ENCODE assay signal across 20 cellular contexts in genomic region chr16:31480851-31481250, GRCh38. TPM values are rescaled to one million over a fixed set of nuclear protein-coding genes. Genes with fewer than 3 reads are reported as not detected.
DNase-seq lines count a peak whose midpoint lies in the region; ATAC-seq, FAIRE-seq and TF ChIP-seq lines count a peak whose summit lies in the region.
"Had no signal": no experiment of that assay in that cellular context is flagged by ENCODE, and none has a peak within 500 bp of the region (broad histone marks: within the 10 kb centered on the region; RNA-seq: fewer than 3 reads in every experiment).

No MANE protein-coding gene starts in this region.

- H3K27me3 ChIP-seq in right atrium auricular region, result no peaks in the 10 kb centered on the region
- H3K27me3 ChIP-seq in endothelial cell of umbilical vein (ENCODE audit: control insufficient read depth in 2 of 2, insufficient read depth in 2 of 2, low read length in 2 of 2), result no peaks in the 10 kb centered on the region
- no peaks in the 10 kb centered on the region for H3K27me3 ChIP-seq in upper lobe of right lung

- POLR2A ChIA-PET in endothelial cell of umbilical vein (lab: Charles Lee), result no interaction called here

- FAIRE-seq in endothelial cell of umbilical vein (lab: Jason Lieb, UNC), result peak; percentile 81
- FAIRE-seq: frontal cortex, H1, urothelium cell line had no signal

- no peak for TF ChIP-seq POLR2A in endothelial cell of umbilical vein (IDR thresholded peaks at IDR 0.05; ENCODE audit: low read depth, low read length)

- intact Hi-C loops in left cardiac atrium (cut with DNase I) (no loop called here), endothelial cell of umbilical vein (cut with micrococcal nuclease) (no loop called here), upper lobe of right lung (cut with DNase I) (no loop called here)

- H3K4me1 ChIP-seq in right atrium auricular region (peaks cover 0 to 18% of the 10 kb centered on the region in 2 donors), endothelial cell of umbilical vein (ENCODE audit: control insufficient read depth, extremely low read depth, insufficient read depth, low read length) (peaks cover 10% of the 10 kb centered on the region), upper lobe of right lung (peaks cover 7% of the 10 kb centered on the region)

- DNase-seq in left cardiac atrium (peak; percentile 66), right atrium auricular region (ENCODE audit: low spot score) (no peak), endothelial cell of umbilical vein (ENCODE audit: low read depth, low spot score) (peak; percentile 34), upper lobe of right lung (peak; percentile 62), ureter (ENCODE audit: low spot score) (no peak)
- DNase-seq: activated CD4-positive, alpha-beta memory T cell treated with anti-CD3 and anti-CD28 coated beads for 36 hours; activated naive CD4-positive, alpha-beta T cell treated with anti-CD3 and anti-CD28 coated beads, Interleukin-2, amount 50 U/mL, for 16 hours; NCI-H187; NCI-H526 treated with DMSO at 0.1 percent for 48 hours; nucleus accumbens; stimulated activated naive CD8-positive, alpha-beta T cell treated with anti-CD3 and anti-CD28 coated beads, Interleukin-15, amount 100 ng/mL, for 72 hours had no signal

- CTCF ChIA-PET in endothelial cell of umbilical vein (lab: Charles Lee), result interaction anchor here (3.4 kb wide), 1 partner anchor 21 kb away, joined by 13 read pairs; the partner anchor contains the start of gene ARMC5

- H3K79me2 ChIP-seq in endothelial cell of umbilical vein (ENCODE audit: control insufficient read depth, insufficient read depth, low read length), result no peaks in the 10 kb centered on the region

- BruUV-seq in endothelial cell of umbilical vein (replicated peaks; lab: Mats Ljungman, UMichigan), result no TSS peak

- H3K9me1 ChIP-seq in endothelial cell of umbilical vein (replicated peaks; ENCODE audit: control insufficient read depth, extremely low read depth, insufficient read depth, low read length), result no peaks in the 10 kb centered on the region

- H3K36me3 ChIP-seq in right atrium auricular region (peaks cover 25% of the 10 kb centered on the region), endothelial cell of umbilical vein (ENCODE audit: control insufficient read depth in 2 of 2, extremely low read depth in 1 of 2, insufficient read depth in 2 of 2, low read length in 2 of 2) (peaks cover 0 to 10% of the 10 kb centered on the region in 2 experiments), upper lobe of right lung (peaks cover 5% of the 10 kb centered on the region)

- ATAC-seq in left cardiac atrium, result peak in 1 of 2 donors; percentile 4
- ATAC-seq in SK-N-SH treated with all-trans-retinoic acid at 6 μM for 48 hours, result peak; percentile 7
- no peak for ATAC-seq in upper lobe of right lung
- no peak for ATAC-seq in GM19035 (IDR thresholded peaks at IDR 0.05; ENCODE audit: unreplicated experiment)
- no peak for ATAC-seq in activated CD4-positive, CD25-positive, alpha-beta regulatory T cell treated with anti-CD3 and anti-CD28 coated beads, Interleukin-2, amount 50 U/mL, for 24 hours
- ATAC-seq: stimulated activated naive CD8-positive, alpha-beta T cell treated with anti-CD3 and anti-CD28 coated beads, Interleukin-15, amount 100 ng/mL, for 72 hours had no signal

- H3K9ac ChIP-seq in endothelial cell of umbilical vein (replicated peaks; ENCODE audit: extremely low read depth, insufficient read depth, low read length), result no peak overlapping the region

- no peak overlapping the region for H2AFZ ChIP-seq in endothelial cell of umbilical vein (ENCODE audit: low read depth, low read length)

- no peaks in the 10 kb centered on the region for H3K9me3 ChIP-seq in right atrium auricular region
- no peaks in the 10 kb centered on the region for H3K9me3 ChIP-seq in endothelial cell of umbilical vein (replicated peaks; ENCODE audit: control insufficient read depth, insufficient read depth, low read length)
- H3K9me3 ChIP-seq in upper lobe of right lung, result no peaks in the 10 kb centered on the region

- no peak for TF ChIP-seq CTCF in right atrium auricular region (IDR thresholded peaks at IDR 0.05)
- TF ChIP-seq CTCF in endothelial cell of umbilical vein (IDR thresholded peaks at IDR 0.05; ENCODE audit: extremely low read depth in 1 of 2, insufficient read depth in 1 of 2, low read depth in 1 of 2, low read length in 2 of 2), result no peak
- no peak for TF ChIP-seq CTCF in upper lobe of right lung (IDR thresholded peaks at IDR 0.05)

- H4K20me1 ChIP-seq in endothelial cell of umbilical vein (replicated peaks; ENCODE audit: control insufficient read depth, extremely low read depth, insufficient read depth, low read length), result no peaks in the 10 kb centered on the region

- H3K27ac ChIP-seq in right atrium auricular region (no peak overlapping the region), endothelial cell of umbilical vein (ENCODE audit: insufficient read depth, low read depth, low read length) (no peak overlapping the region), upper lobe of right lung (no peak overlapping the region)
- H3K27ac ChIP-seq: epithelial cell of prostate had no signal

- no peak overlapping the region for H3K4me2 ChIP-seq in endothelial cell of umbilical vein (ENCODE audit: insufficient read depth, low read length)

- H3K4me3 ChIP-seq in right atrium auricular region (no peak overlapping the region), endothelial cell of umbilical vein (replicated peaks in 1 of 3; ENCODE audit: insufficient read depth in 1 of 3, low read depth in 1 of 3, low read length in 3 of 3) (no peak overlapping the region), upper lobe of right lung (no peak overlapping the region)

- dilution Hi-C loops in endothelial cell of umbilical vein (cut with MboI; ENCODE audit: extremely low pct_ligation_motif_present, low sequenced_read_pairs), result no loop called here

RNA-seq across cellular contexts. Expression of gene SLC5A2, which starts 2.1 kb away (rescaled TPM):
- total RNA-seq in left cardiac atrium, result not detected
- not detected for total RNA-seq in right atrium auricular region
- total RNA-seq in endothelial cell of umbilical vein, result not detected in 2 replicates
- 0.03 TPM in 1 of 2 replicates, not detected in the other for polyA plus RNA-seq in endothelial cell of umbilical vein
- polyA plus RNA-seq in endothelial cell of umbilical vein (2011; cell fraction: cytosol; rRNA removed), result not detected in 2 replicates
- polyA plus RNA-seq in endothelial cell of umbilical vein (2011; cell fraction: nucleus; rRNA removed), result 0.04 TPM in 1 of 2 replicates, not detected in the other
- 0.23 and 5.9 TPM in 2 replicates for polyA plus RNA-seq in endothelial cell of umbilical vein (2012)
- 0.27 TPM in 1 of 2 replicates, not detected in the other for polyA minus RNA-seq in endothelial cell of umbilical vein
- polyA minus RNA-seq in endothelial cell of umbilical vein (2011; cell fraction: cytosol; rRNA and poly(A)+ RNA removed), result not detected
- polyA minus RNA-seq in endothelial cell of umbilical vein (2011; cell fraction: nucleus; rRNA and poly(A)+ RNA removed), result not detected in 2 replicates
- 3.1 TPM for total RNA-seq in upper lobe of right lung
- not detected for total RNA-seq in ureter
- total RNA-seq: Daoy had no signal

RNA-seq across cellular contexts. Expression of gene TGFB1I1, which starts 8.9 kb away (rescaled TPM):
- total RNA-seq in left cardiac atrium (10 to 100 TPM; 33.2 to 57.9 TPM), right atrium auricular region (10 to 100 TPM; 23.4 to 84.7 TPM), endothelial cell of umbilical vein (115 and 123 TPM in 2 replicates), upper lobe of right lung (49.9 TPM), ureter (97.0 TPM)
- 73.3 and 73.7 TPM in 2 replicates for polyA plus RNA-seq in endothelial cell of umbilical vein
- 75.0 and 81.6 TPM in 2 replicates for polyA plus RNA-seq in endothelial cell of umbilical vein (2011; cell fraction: cytosol; rRNA removed)
- polyA plus RNA-seq in endothelial cell of umbilical vein (2011; cell fraction: nucleus; rRNA removed), result 141 and 151 TPM in 2 replicates
- polyA plus RNA-seq in endothelial cell of umbilical vein (2012), result 72.1 and 74.0 TPM in 2 replicates
- polyA minus RNA-seq in endothelial cell of umbilical vein, result 27.0 and 31.3 TPM in 2 replicates
- 14.0 TPM for polyA minus RNA-seq in endothelial cell of umbilical vein (2011; cell fraction: cytosol; rRNA and poly(A)+ RNA removed)
- polyA minus RNA-seq in endothelial cell of umbilical vein (2011; cell fraction: nucleus; rRNA and poly(A)+ RNA removed), result 36.3 and 39.4 TPM in 2 replicates

RNA-seq across cellular contexts. Expression of gene ARMC5, which starts 21.6 kb away (rescaled TPM):
- total RNA-seq in left cardiac atrium, result 1 to 10 TPM; 7.0 to 8.9 TPM
- 1 to 10 TPM; 7.4 to 9.0 TPM for total RNA-seq in right atrium auricular region
- 17.3 and 17.9 TPM in 2 replicates for total RNA-seq in endothelial cell of umbilical vein
- polyA plus RNA-seq in endothelial cell of umbilical vein, result 17.3 and 18.8 TPM in 2 replicates
- 6.8 and 11.3 TPM in 2 replicates for polyA plus RNA-seq in endothelial cell of umbilical vein (2011; cell fraction: cytosol; rRNA removed)
- polyA plus RNA-seq in endothelial cell of umbilical vein (2011; cell fraction: nucleus; rRNA removed), result 26.1 and 28.4 TPM in 2 replicates
- 8.8 and 10.3 TPM in 2 replicates for polyA plus RNA-seq in endothelial cell of umbilical vein (2012)
- 9.6 and 13.0 TPM in 2 replicates for polyA minus RNA-seq in endothelial cell of umbilical vein
- polyA minus RNA-seq in endothelial cell of umbilical vein (2011; cell fraction: cytosol; rRNA and poly(A)+ RNA removed), result 7.6 TPM
- 9.5 and 15.0 TPM in 2 replicates for polyA minus RNA-seq in endothelial cell of umbilical vein (2011; cell fraction: nucleus; rRNA and poly(A)+ RNA removed)
- 10.8 TPM for total RNA-seq in upper lobe of right lung
- 9.7 TPM for total RNA-seq in ureter

RNA-seq across cellular contexts. Expression of gene RUSF1, which starts 27.3 kb away (rescaled TPM):
- total RNA-seq in left cardiac atrium (10 to 100 TPM; 25.6 to 36.6 TPM), right atrium auricular region (10 to 100 TPM; 33.3 TPM), endothelial cell of umbilical vein (36.4 and 36.8 TPM in 2 replicates), upper lobe of right lung (62.8 TPM), ureter (85.6 TPM)
- polyA plus RNA-seq in endothelial cell of umbilical vein, result 40.1 and 40.3 TPM in 2 replicates
- 18.2 and 23.8 TPM in 2 replicates for polyA plus RNA-seq in endothelial cell of umbilical vein (2011; cell fraction: cytosol; rRNA removed)
- 93.9 and 115 TPM in 2 replicates for polyA plus RNA-seq in endothelial cell of umbilical vein (2011; cell fraction: nucleus; rRNA removed)
- polyA plus RNA-seq in endothelial cell of umbilical vein (2012), result 29.6 and 38.6 TPM in 2 replicates
- 39.5 and 62.9 TPM in 2 replicates for polyA minus RNA-seq in endothelial cell of umbilical vein
- polyA minus RNA-seq in endothelial cell of umbilical vein (2011; cell fraction: cytosol; rRNA and poly(A)+ RNA removed), result 20.0 TPM
- 30.4 and 36.4 TPM in 2 replicates for polyA minus RNA-seq in endothelial cell of umbilical vein (2011; cell fraction: nucleus; rRNA and poly(A)+ RNA removed)

RNA-seq across cellular contexts. Expression of gene ZNF843, which starts 38.3 kb away (rescaled TPM):
- 1 to 10 TPM; 2.3 to 3.0 TPM for total RNA-seq in left cardiac atrium
- total RNA-seq in right atrium auricular region, result 1 to 10 TPM; 3.4 to 4.6 TPM
- total RNA-seq in endothelial cell of umbilical vein, result 0.16 and 0.24 TPM in 2 replicates
- 0.14 and 0.41 TPM in 2 replicates for polyA plus RNA-seq in endothelial cell of umbilical vein
- 0.10 and 0.16 TPM in 2 replicates for polyA plus RNA-seq in endothelial cell of umbilical vein (2011; cell fraction: cytosol; rRNA removed)
- polyA plus RNA-seq in endothelial cell of umbilical vein (2011; cell fraction: nucleus; rRNA removed), result 0.14 TPM in 1 of 2 replicates, not detected in the other
- polyA plus RNA-seq in endothelial cell of umbilical vein (2012), result 0.27 and 0.31 TPM in 2 replicates
- polyA minus RNA-seq in endothelial cell of umbilical vein, result 0.21 and 0.44 TPM in 2 replicates
- polyA minus RNA-seq in endothelial cell of umbilical vein (2011; cell fraction: cytosol; rRNA and poly(A)+ RNA removed), result not detected
- not detected in 2 replicates for polyA minus RNA-seq in endothelial cell of umbilical vein (2011; cell fraction: nucleus; rRNA and poly(A)+ RNA removed)
- total RNA-seq in upper lobe of right lung, result 0.84 TPM
- total RNA-seq in ureter, result 1.0 TPM
- total RNA-seq: Daoy, mononuclear cell had no signal

Comparison
In these comparisons a context has a peak if more than half of its experiments do, and no peak if none do; other contexts are left out.
1. DNase-seq: peak in left cardiac atrium (single experiment), endothelial cell of umbilical vein (single experiment) and upper lobe of right lung (single experiment); none in right atrium auricular region (single experiment) and ureter (single experiment).